8 cellular contexts compared by ENCODE assay signal in the genomic region with DNA sequence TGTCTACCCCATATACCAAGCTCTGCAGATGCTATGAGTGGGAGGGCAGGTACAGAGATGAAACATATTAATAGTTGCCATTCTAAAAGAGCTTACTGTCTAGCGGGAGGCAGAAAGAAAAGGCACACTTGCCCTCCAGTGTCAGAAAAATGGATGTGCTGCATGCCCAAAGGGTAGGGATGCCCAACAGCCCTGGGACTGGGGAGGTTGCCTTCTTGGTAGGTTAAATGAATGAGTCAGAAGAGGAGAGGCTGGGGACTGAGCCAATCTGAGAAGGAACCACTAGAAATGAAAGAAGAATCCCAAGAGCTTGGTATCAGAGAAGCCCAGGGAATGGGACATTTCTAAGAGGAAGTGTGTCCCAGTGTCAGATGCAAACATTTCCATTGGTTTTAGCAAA. TPM values are rescaled to one million over a fixed set of nuclear protein-coding genes. Genes with fewer than 3 reads are reported as not detected.
DNase-seq lines count a peak whose midpoint lies in the region; ATAC-seq and TF ChIP-seq lines count a peak whose summit lies in the region.

No MANE protein-coding gene starts in this region.

- intact Hi-C loops in ovary (cut with DNase I) = no loop called here

- H3K27ac Mint-ChIP-seq in osteocyte (ENCODE audit: unreplicated experiment) (no peak overlapping the region), endodermal cell (no peak overlapping the region)

- H3K9ac ChIP-seq in endodermal cell (ENCODE audit: extremely low read depth, low read length, poor library complexity, severe bottlenecking) = no peak overlapping the region

- WGBS in ovary, 3 donors = 81 to 85% (median 84%) methylated on average over 1 of the region's 1 CpG
- WGBS in endodermal cell (ENCODE audit: insufficient coverage in 1 of 2, insufficient read length in 1 of 2), 2 experiments = 98% methylated on average over 1 of the region's 1 CpG; no CpG with 5 or more reads in 1 of the 2 experiments

- peaks cover 55% of the 10 kb centered on the region for H3K4me1 Mint-ChIP-seq in osteocyte (ENCODE audit: unreplicated experiment)
- peaks cover 7% of the 10 kb centered on the region for H3K4me1 Mint-ChIP-seq in endodermal cell

- TF ChIP-seq CTCF in osteocyte (IDR thresholded peaks at IDR 0.05) = no peak
- TF ChIP-seq CTCF in ovary (IDR thresholded peaks at IDR 0.05) = no peak
- TF ChIP-seq CTCF in endodermal cell (conservative IDR thresholded peaks at IDR 0.05) = no peak

- ATAC-seq in GM19455 (IDR thresholded peaks at IDR 0.05; ENCODE audit: unreplicated experiment) = peak; percentile 13

- H3K27me3 Mint-ChIP-seq in osteocyte (ENCODE audit: unreplicated experiment) = no peaks in the 10 kb centered on the region
- H3K27me3 Mint-ChIP-seq in endodermal cell (ENCODE audit: insufficient read depth) = peaks cover 27% of the 10 kb centered on the region

- DNase-seq in T follicular helper cell (ENCODE audit: low read depth) (peak; percentile 57), osteocyte (ENCODE audit: extremely low spot score, unreplicated experiment) (no peak), ovary (no peak), endodermal cell (no peak), HPDE6-E6E7 (ENCODE audit: extremely low spot score) (no peak)
- DNase-seq in central memory CD4-positive, alpha-beta T cell = peak; percentile 62
- DNase-seq in stimulated activated CD4-positive, alpha-beta T cell treated with anti-CD3 and anti-CD28 coated beads, Interleukin-4, amount 100 ng/mL, for 4 hours = peak; percentile 27 to 66

- no peaks in the 10 kb centered on the region for H3K9me3 ChIP-seq in ovary
- no peaks in the 10 kb centered on the region for H3K9me3 ChIP-seq in endodermal cell (ENCODE audit: control insufficient read depth, low read length)

- H3K4me3 Mint-ChIP-seq in osteocyte (ENCODE audit: unreplicated experiment) (no peak overlapping the region), endodermal cell (no peak overlapping the region)

- H3K36me3 ChIP-seq in ovary (no peaks in the 10 kb centered on the region), endodermal cell (ENCODE audit: control insufficient read depth, insufficient read depth, low read length) (no peaks in the 10 kb centered on the region)

- TF ChIP-seq POLR2A in ovary (IDR thresholded peaks at IDR 0.05) = no peak

- H3K36me3 Mint-ChIP-seq in osteocyte (ENCODE audit: unreplicated experiment) (no peaks in the 10 kb centered on the region), endodermal cell (ENCODE audit: low read depth) (no peaks in the 10 kb centered on the region)

- H3K4me3 ChIP-seq in ovary (no peak overlapping the region), endodermal cell (ENCODE audit: low read length) (no peak overlapping the region)

- H3K9me3 Mint-ChIP-seq in osteocyte (ENCODE audit: unreplicated experiment) (no peaks in the 10 kb centered on the region), endodermal cell (no peaks in the 10 kb centered on the region)

- H3K27ac ChIP-seq in ovary = no peak overlapping the region
- H3K27ac ChIP-seq in endodermal cell (ENCODE audit: low read depth, low read length) = no peak overlapping the region

- TF ChIP-seq EP300 in ovary (IDR thresholded peaks at IDR 0.05) = no peak

- peaks cover 3% of the 10 kb centered on the region for H3K4me1 ChIP-seq in ovary (ENCODE audit: insufficient read depth)
- no peaks in the 10 kb centered on the region for H3K4me1 ChIP-seq in endodermal cell (ENCODE audit: control insufficient read depth, insufficient read depth, low read length)

- no peaks in the 10 kb centered on the region for H3K27me3 ChIP-seq in ovary
- peaks cover 30% of the 10 kb centered on the region for H3K27me3 ChIP-seq in endodermal cell (ENCODE audit: control insufficient read depth, insufficient read depth, low read length, poor library complexity, severe bottlenecking)

RNA-seq across cellular contexts. Expression of gene BIRC3, which starts 1.2 kb away (rescaled TPM):
- total RNA-seq in osteocyte = 1.0 and 1.5 TPM in 2 replicates
- total RNA-seq in ovary = 100 to 1,000 TPM in 1 of 7 donors, 1 to 10 TPM in 6; 2.6 to 111 (median 6.3) TPM
- polyA plus RNA-seq in ovary = 1 to 10 TPM; 1.9 to 5.1 TPM
- total RNA-seq in endodermal cell = under 1 TPM; 0.04 to 0.07 TPM
- polyA plus RNA-seq in endodermal cell (2013, experiment 1 of 2) = 0.18 TPM
- polyA plus RNA-seq in endodermal cell (2013, experiment 2 of 2) = 0.41 TPM

RNA-seq across cellular contexts. Expression of gene BIRC2, which starts 28.5 kb away (rescaled TPM):
- total RNA-seq in osteocyte (46.0 and 51.3 TPM in 2 replicates), ovary (10 to 100 TPM; 27.1 to 57.8 (median 33.6) TPM), endodermal cell (10 to 100 TPM; 45.4 to 55.3 TPM)
- polyA plus RNA-seq in ovary = 10 to 100 TPM; 23.7 to 41.3 TPM
- 50.3 TPM for polyA plus RNA-seq in endodermal cell (2013, experiment 1 of 2)
- 37.7 TPM for polyA plus RNA-seq in endodermal cell (2013, experiment 2 of 2)

Comparison
In these comparisons a context has a peak if more than half of its experiments do, and no peak if none do; other contexts are left out.
1. DNase-seq: peak in T follicular helper cell (single experiment), central memory CD4-positive, alpha-beta T cell (single experiment) and stimulated activated CD4-positive, alpha-beta T cell treated with anti-CD3 and anti-CD28 coated beads, Interleukin-4, amount 100 ng/mL, for 4 hours (2 of 2); none in osteocyte (single experiment), ovary (0 of 5), endodermal cell (single experiment) and HPDE6-E6E7 (single experiment).